ENCODE assay signal across 11 cellular contexts in genomic region chr16:4514606-4515005, GRCh38. TPM values are rescaled to one million over a fixed set of nuclear protein-coding genes. Genes with fewer than 3 reads are reported as not detected.
DNase-seq lines count a peak whose midpoint lies in the region; ATAC-seq and TF ChIP-seq lines count a peak whose summit lies in the region.
"Had no signal": no experiment of that assay in that cellular context is flagged by ENCODE, and none has a peak within 500 bp of the region (broad histone marks: within the 10 kb centered on the region; RNA-seq: fewer than 3 reads in every experiment).

No MANE protein-coding gene starts in this region.

- H3K4me3 Mint-ChIP-seq in MCF 10A (ENCODE audit: unreplicated experiment) (no peak overlapping the region), chondrocyte (ENCODE audit: unreplicated experiment) (no peak overlapping the region)
- peak overlapping the region; percentile 18 to 71 (median 64) for H3K4me3 Mint-ChIP-seq in naive thymus-derived CD4-positive, alpha-beta T cell

- H3K9me3 ChIP-seq in breast epithelium (no peaks in the 10 kb centered on the region), upper lobe of right lung (no peaks in the 10 kb centered on the region), prostate gland (no peaks in the 10 kb centered on the region)
- no peaks in the 10 kb centered on the region for H3K9me3 ChIP-seq in naive thymus-derived CD4-positive, alpha-beta T cell (ENCODE audit: control insufficient read depth in 2 of 3, low read length in 3 of 3)

- DNase-seq in breast epithelium (ENCODE audit: low spot score in 2 of 2) (no peak), MCF 10A (ENCODE audit: unreplicated experiment) (no peak), chondrocyte (ENCODE audit: low spot score) (no peak), upper lobe of right lung (no peak), cerebellar cortex (ENCODE audit: low spot score) (no peak), prostate gland (ENCODE audit: low spot score) (no peak), GOT3 (lab: John Stamatoyannopoulos, UW) (no peak)
- no peak for DNase-seq in naive thymus-derived CD4-positive, alpha-beta T cell
- DNase-seq: activated CD4-positive, alpha-beta T cell treated with anti-CD3 and anti-CD28 coated beads for 4 hours; dermis blood vessel endothelial cell had no signal

- H3K27ac Mint-ChIP-seq in MCF 10A (ENCODE audit: low read depth, unreplicated experiment) (no peak overlapping the region), chondrocyte (ENCODE audit: unreplicated experiment) (peak overlapping the region; percentile 6)
- peak overlapping the region; percentile 81 to 95 (median 89) for H3K27ac Mint-ChIP-seq in naive thymus-derived CD4-positive, alpha-beta T cell

- no peak for ATAC-seq in naive thymus-derived CD4-positive, alpha-beta T cell
- peak; percentile 10 for ATAC-seq in upper lobe of right lung

- H3K27ac ChIP-seq in breast epithelium: peak overlapping the region; percentile 58 to 78
- H3K27ac ChIP-seq in naive thymus-derived CD4-positive, alpha-beta T cell (ENCODE audit: low read depth, low read length): peak overlapping the region; percentile 63
- peak overlapping the region; percentile 75 for H3K27ac ChIP-seq in upper lobe of right lung
- peak overlapping the region in 1 of 2 donors; percentile 18 for H3K27ac ChIP-seq in prostate gland

- no TSS peak for BruUV-seq in MCF 10A (replicated peaks; lab: Mats Ljungman, UMichigan)

- H3K9me3 Mint-ChIP-seq in MCF 10A (ENCODE audit: unreplicated experiment) (no peaks in the 10 kb centered on the region), chondrocyte (ENCODE audit: low read depth) (no peaks in the 10 kb centered on the region)
- H3K9me3 Mint-ChIP-seq in naive thymus-derived CD4-positive, alpha-beta T cell: no peaks in the 10 kb centered on the region

- POLR2A ChIA-PET in MCF 10A (lab: Yijun Ruan, JAX): interaction anchor here (1.3 kb wide), 1 partner anchor 16 kb away, joined by 4 read pairs; no protein-coding TSS in a partner anchor
- POLR2A ChIA-PET in naive thymus-derived CD4-positive, alpha-beta T cell (lab: Charles Lee): interaction anchor here (0.8 to 2.1 kb wide), 6 partner anchors 9 to 30 kb away, joined by 3 to 9 read pairs (median 4); partner anchors contain the start of gene CDIP1

- H3K4me3 ChIP-seq in breast epithelium (no peak overlapping the region), upper lobe of right lung (no peak overlapping the region), prostate gland (no peak overlapping the region)
- H3K4me3 ChIP-seq in naive thymus-derived CD4-positive, alpha-beta T cell (ENCODE audit: low read length): no peak overlapping the region

- TF ChIP-seq CTCF in breast epithelium (IDR thresholded peaks at IDR 0.05): no peak
- TF ChIP-seq CTCF in MCF 10A (IDR thresholded peaks at IDR 0.05; ENCODE audit: unreplicated experiment): no peak
- no peak for TF ChIP-seq CTCF in chondrocyte (IDR thresholded peaks at IDR 0.05)
- TF ChIP-seq CTCF in upper lobe of right lung (IDR thresholded peaks at IDR 0.05): no peak
- no peak for TF ChIP-seq CTCF in prostate gland (IDR thresholded peaks at IDR 0.05)

- TF ChIP-seq POLR2A in breast epithelium (IDR thresholded peaks at IDR 0.05): no peak
- TF ChIP-seq POLR2A in prostate gland (IDR thresholded peaks at IDR 0.05): no peak

- 40% methylated on average over 7 of the region's 7 CpGs for WGBS in prostate gland

- H3K36me3 Mint-ChIP-seq in MCF 10A (ENCODE audit: insufficient read depth, unreplicated experiment): peaks cover 18% of the 10 kb centered on the region
- peaks cover 13% of the 10 kb centered on the region for H3K36me3 Mint-ChIP-seq in chondrocyte (ENCODE audit: low read depth)
- peaks cover 4 to 20% (median 13%) of the 10 kb centered on the region in 5 donors for H3K36me3 Mint-ChIP-seq in naive thymus-derived CD4-positive, alpha-beta T cell

- H3K27me3 ChIP-seq in breast epithelium: no peaks in the 10 kb centered on the region
- H3K27me3 ChIP-seq in naive thymus-derived CD4-positive, alpha-beta T cell (ENCODE audit: control insufficient read depth in 2 of 2, insufficient read depth in 2 of 2, low read length in 2 of 2): no peaks in the 10 kb centered on the region
- H3K27me3 ChIP-seq in upper lobe of right lung: no peaks in the 10 kb centered on the region
- H3K27me3 ChIP-seq in prostate gland (replicated peaks; ENCODE audit: insufficient read depth): no peaks in the 10 kb centered on the region

- H3K36me3 ChIP-seq in breast epithelium (no peaks in the 10 kb centered on the region), upper lobe of right lung (peaks cover 40% of the 10 kb centered on the region), prostate gland (no peaks in the 10 kb centered on the region)
- H3K36me3 ChIP-seq in naive thymus-derived CD4-positive, alpha-beta T cell (ENCODE audit: control insufficient read depth in 2 of 3, insufficient read depth in 3 of 3, low read length in 3 of 3): peaks cover 7 to 44% (median 8%) of the 10 kb centered on the region in 3 experiments

- H3K4me1 Mint-ChIP-seq in MCF 10A (ENCODE audit: insufficient read depth, unreplicated experiment) (no peaks in the 10 kb centered on the region), chondrocyte (ENCODE audit: low read depth) (peaks cover 11% of the 10 kb centered on the region)
- H3K4me1 Mint-ChIP-seq in naive thymus-derived CD4-positive, alpha-beta T cell: peaks cover 40 to 67% (median 50%) of the 10 kb centered on the region in 7 donors

- H3K27me3 Mint-ChIP-seq in MCF 10A (ENCODE audit: insufficient read depth, unreplicated experiment) (no peaks in the 10 kb centered on the region), chondrocyte (ENCODE audit: low read depth) (no peaks in the 10 kb centered on the region)
- no peaks in the 10 kb centered on the region for H3K27me3 Mint-ChIP-seq in naive thymus-derived CD4-positive, alpha-beta T cell

- CTCF ChIA-PET in MCF 10A (lab: Yijun Ruan, JAX): interaction anchor here (0.9 to 1.7 kb wide), 5 partner anchors 8 to 39 kb away, joined by 3 to 17 read pairs (median 3); no protein-coding TSS in a partner anchor
- CTCF ChIA-PET in naive thymus-derived CD4-positive, alpha-beta T cell (lab: Charles Lee): interaction anchor here (0.6 to 3.1 kb wide), 9 partner anchors 8 to 194 kb away, joined by 3 to 15 read pairs (median 3); no protein-coding TSS in a partner anchor

- H3K4me1 ChIP-seq in breast epithelium (peaks cover 0 to 7% of the 10 kb centered on the region in 2 donors), upper lobe of right lung (peaks cover 42% of the 10 kb centered on the region), prostate gland (replicated peaks) (no peaks in the 10 kb centered on the region)
- H3K4me1 ChIP-seq in naive thymus-derived CD4-positive, alpha-beta T cell (ENCODE audit: control insufficient read depth in 2 of 2, insufficient read depth in 2 of 2, low read length in 2 of 2): peaks cover 24 to 30% of the 10 kb centered on the region in 2 donors

- intact Hi-C loops in breast epithelium (cut with DNase I; ENCODE audit: low total_unique reads): no loop called here
- intact Hi-C loops in MCF 10A (cut with micrococcal nuclease): loop anchor here (5.0 kb wide), 1 partner anchor 443 kb away; the partner anchor contains the start of gene SEC14L5
- intact Hi-C loops in naive thymus-derived CD4-positive, alpha-beta T cell (cut with micrococcal nuclease): loop anchor here in 1 of 2 donors (10.0 kb wide), 1 partner anchor 440 kb away; the partner anchor contains the start of gene SEC14L5
- intact Hi-C loops in upper lobe of right lung (cut with DNase I): no loop called here
- intact Hi-C loops in prostate gland (cut with DNase I): no loop called here

RNA-seq across cellular contexts. Expression of gene CDIP1, which starts 24.0 kb away (rescaled TPM):
- total RNA-seq in breast epithelium (1 to 10 TPM; 9.1 to 9.9 (median 9.5) TPM), MCF 10A (2022) (6.0 and 8.0 TPM in 2 replicates), chondrocyte (23.9 to 36.8 TPM (median 36.4 TPM) in 3 replicates), upper lobe of right lung (23.8 TPM), prostate gland (10 to 100 TPM; 21.1 to 30.6 TPM)
- total RNA-seq in naive thymus-derived CD4-positive, alpha-beta T cell: 10 to 100 TPM; 28.1 to 41.1 (median 31.0) TPM
- polyA plus RNA-seq in naive thymus-derived CD4-positive, alpha-beta T cell: 10 to 100 TPM; 28.3 to 33.4 TPM

RNA-seq across cellular contexts. Expression of gene HMOX2, which starts 38.4 kb away (rescaled TPM):
- 10 to 100 TPM; 53.6 to 87.7 (median 65.9) TPM for total RNA-seq in breast epithelium
- total RNA-seq in MCF 10A (2022): 60.4 and 65.6 TPM in 2 replicates
- 45.9 to 69.4 TPM (median 46.4 TPM) in 3 replicates for total RNA-seq in chondrocyte
- 10 to 100 TPM; 44.6 to 84.9 (median 61.0) TPM for total RNA-seq in naive thymus-derived CD4-positive, alpha-beta T cell
- 100 to 1,000 TPM; 127 to 163 TPM for polyA plus RNA-seq in naive thymus-derived CD4-positive, alpha-beta T cell
- 53.0 TPM for total RNA-seq in upper lobe of right lung
- total RNA-seq in prostate gland: 10 to 100 TPM; 39.9 to 70.8 TPM

RNA-seq across cellular contexts. Expression of gene NMRAL1, which starts 40.2 kb away (rescaled TPM):
- total RNA-seq in breast epithelium (10 to 100 TPM; 44.5 to 57.7 (median 51.5) TPM), MCF 10A (2022) (41.2 and 48.6 TPM in 2 replicates), chondrocyte (41.0 to 56.3 TPM (median 44.0 TPM) in 3 replicates), upper lobe of right lung (39.0 TPM), prostate gland (10 to 100 TPM; 40.8 to 90.9 TPM)
- total RNA-seq in naive thymus-derived CD4-positive, alpha-beta T cell: 10 to 100 TPM; 34.2 to 72.7 (median 58.1) TPM
- polyA plus RNA-seq in naive thymus-derived CD4-positive, alpha-beta T cell: 10 to 100 TPM; 61.3 to 81.8 TPM

RNA-seq across cellular contexts. Expression of gene C16orf96, which starts 41.5 kb away (rescaled TPM):
- total RNA-seq in breast epithelium: not detected
- total RNA-seq in MCF 10A (2022): not detected in 2 replicates
- 0.12 to 0.23 TPM in 2 of 3 replicates, not detected in the other for total RNA-seq in chondrocyte
- total RNA-seq in naive thymus-derived CD4-positive, alpha-beta T cell: under 1 TPM; 0.17 to 0.70 (median 0.64) TPM
- polyA plus RNA-seq in naive thymus-derived CD4-positive, alpha-beta T cell: not detected
- total RNA-seq in upper lobe of right lung: 0.32 TPM
- total RNA-seq in prostate gland: 1 to 10 TPM in 1 of 2 donors, under 1 TPM in 1; 0.27 to 3.8 TPM
- total RNA-seq: dermis blood vessel endothelial cell, pulmonary artery endothelial cell had no signal

Comparison
In these comparisons a context has a peak if more than half of its experiments do, and no peak if none do; other contexts are left out.
1. H3K4me3 Mint-ChIP-seq: peak in naive thymus-derived CD4-positive, alpha-beta T cell (10 of 10); none in MCF 10A (single experiment) and chondrocyte (single experiment).